Comparison of ENCODE assay signal across 8 cellular contexts in the genomic region with DNA sequence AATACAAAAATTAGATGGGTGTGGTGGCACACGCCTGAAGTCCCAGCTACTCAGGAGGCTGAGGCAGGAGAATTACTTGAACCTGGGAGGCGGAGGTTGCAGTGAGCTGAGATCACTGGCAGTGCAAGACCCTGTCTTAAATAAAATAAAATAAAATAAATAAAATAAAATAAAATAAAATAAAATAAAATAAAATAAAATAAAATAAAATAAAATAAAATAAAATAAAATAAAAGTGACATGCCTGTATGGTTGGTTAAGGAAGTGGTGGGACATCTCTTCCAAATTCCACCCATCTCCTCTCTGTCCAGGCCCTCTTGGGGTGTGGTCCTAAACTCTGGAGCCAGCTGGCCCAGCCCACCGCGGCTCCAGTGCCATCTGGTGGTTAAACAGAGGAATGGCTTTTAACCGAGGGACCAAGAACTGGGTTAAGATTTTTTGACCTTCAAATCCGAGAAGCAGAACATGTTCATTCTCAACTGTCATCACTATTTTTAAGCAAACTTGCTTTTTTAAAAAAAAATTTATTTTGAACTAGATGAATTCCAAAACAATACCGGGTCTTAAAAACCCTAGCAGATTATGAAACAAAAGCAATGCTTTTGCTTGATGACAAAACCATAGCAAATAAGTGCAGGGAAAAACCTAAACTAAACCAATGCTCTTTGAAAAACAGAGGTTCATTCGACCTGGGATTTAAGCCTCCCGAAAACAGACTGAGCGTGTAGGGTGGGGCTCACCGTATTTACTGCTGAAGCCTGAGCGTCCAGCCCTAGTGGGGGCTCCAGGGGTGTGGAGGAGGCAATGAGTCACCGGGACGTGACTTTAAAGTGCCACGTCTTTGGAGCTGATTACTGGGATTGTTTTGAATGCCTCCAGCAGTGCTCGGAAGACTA.
A peak's percentile ranks its signal among the peaks of the same experiment; 100 is the strongest.
DNase-seq lines count a peak whose midpoint lies in the region; ATAC-seq and TF ChIP-seq lines count a peak whose summit lies in the region.

No MANE protein-coding gene starts in this region.

- H3K27me3 Mint-ChIP-seq in activated T-cell treated with anti-CD3 and anti-CD28 coated beads, Interleukin-2, amount 50 U/mL, for 72 hours (ENCODE audit: low read depth), result no peaks in the 10 kb centered on the region

- H3K4me1 Mint-ChIP-seq in activated T-cell treated with anti-CD3 and anti-CD28 coated beads, Interleukin-2, amount 50 U/mL, for 72 hours (ENCODE audit: low read depth), result peaks cover 8% of the 10 kb centered on the region

- no peak overlapping the region for H3K4me3 Mint-ChIP-seq in activated T-cell treated with anti-CD3 and anti-CD28 coated beads, Interleukin-2, amount 50 U/mL, for 72 hours

- peak overlapping the region; percentile 18 for H3K4me3 ChIP-seq in retinal pigment epithelial cell (ENCODE audit: low read length)

- no peak overlapping the region for H3K27ac Mint-ChIP-seq in activated T-cell treated with anti-CD3 and anti-CD28 coated beads, Interleukin-2, amount 50 U/mL, for 72 hours

- no peaks in the 10 kb centered on the region for H3K9me3 Mint-ChIP-seq in activated T-cell treated with anti-CD3 and anti-CD28 coated beads, Interleukin-2, amount 50 U/mL, for 72 hours

- DNase-seq in NCI-H510A treated with DMSO at 0.1 percent for 48 hours (lab: John Stamatoyannopoulos, UW) (peak; percentile 60), NCI-H510A (lab: John Stamatoyannopoulos, UW) (no peak), NCI-H82 treated with DMSO at 0.1 percent for 48 hours (lab: John Stamatoyannopoulos, UW; ENCODE audit: unreplicated experiment) (peak; percentile 49), germinal center (ENCODE audit: low spot score) (peak; percentile 72), retinal pigment epithelial cell (ENCODE audit: low read depth) (no peak), ecto neural progenitor cell (ENCODE audit: low spot score) (no peak)
- peak; percentile 46 to 59 for DNase-seq in activated T-cell treated with anti-CD3 and anti-CD28 coated beads, Interleukin-2, amount 50 U/mL, for 72 hours

- H3K36me3 Mint-ChIP-seq in activated T-cell treated with anti-CD3 and anti-CD28 coated beads, Interleukin-2, amount 50 U/mL, for 72 hours (ENCODE audit: insufficient read depth in 2 of 2), result peaks cover 0 to 5% of the 10 kb centered on the region in 2 donors

- TF ChIP-seq CTCF in retinal pigment epithelial cell (conservative IDR thresholded peaks at IDR 0.05; ENCODE audit: low read depth, low read length), result peak; percentile 93

- ATAC-seq in HG02852 (IDR thresholded peaks at IDR 0.05; ENCODE audit: unreplicated experiment), result peak; percentile 70
- ATAC-seq in activated T-cell treated with anti-CD3 and anti-CD28 coated beads, Interleukin-2, amount 50 U/mL, for 72 hours (replicated peaks in 1 of 2), result peak; percentile 80 to 82

Comparison
In these comparisons a context has a peak if more than half of its experiments do, and no peak if none do; other contexts are left out.
1. DNase-seq: peak in NCI-H510A treated with DMSO at 0.1 percent for 48 hours (single experiment), NCI-H82 treated with DMSO at 0.1 percent for 48 hours (single experiment), activated T-cell treated with anti-CD3 and anti-CD28 coated beads, Interleukin-2, amount 50 U/mL, for 72 hours (2 of 2) and germinal center (single experiment); none in NCI-H510A (single experiment), retinal pigment epithelial cell (single experiment) and ecto neural progenitor cell (single experiment).